25 cellular contexts compared by ENCODE assay signal in genomic region chr18:34697233-34697632, GRCh38. TPM values are rescaled to one million over a fixed set of nuclear protein-coding genes. Genes with fewer than 3 reads are reported as not detected.
DNase-seq lines count a peak whose midpoint lies in the region; ATAC-seq and TF ChIP-seq lines count a peak whose summit lies in the region.
"Had no signal": no experiment of that assay in that cellular context is flagged by ENCODE, and none has a peak within 500 bp of the region (broad histone marks: within the 10 kb centered on the region; RNA-seq: fewer than 3 reads in every experiment).

No MANE protein-coding gene starts in this region.

- H3K9ac ChIP-seq in endodermal cell (ENCODE audit: extremely low read depth, low read length, poor library complexity, severe bottlenecking) = no peak overlapping the region
- no peak overlapping the region for H3K9ac ChIP-seq in skeletal muscle satellite cell (ENCODE audit: low read depth, low read length)
- H3K9ac ChIP-seq: KMS-11 had no signal

- H3K27me3 ChIP-seq in endodermal cell (ENCODE audit: control insufficient read depth, insufficient read depth, low read length, poor library complexity, severe bottlenecking) = no peaks in the 10 kb centered on the region
- no peaks in the 10 kb centered on the region for H3K27me3 ChIP-seq in skeletal muscle satellite cell (ENCODE audit: control insufficient read depth, insufficient read depth, low read length)
- H3K27me3 ChIP-seq: left lung had no signal

- no peaks in the 10 kb centered on the region for H3K27me3 Mint-ChIP-seq in endodermal cell (ENCODE audit: insufficient read depth)
- H3K27me3 Mint-ChIP-seq in activated T-cell treated with anti-CD3 and anti-CD28 coated beads, Interleukin-2, amount 50 U/mL, for 4 hours (ENCODE audit: low read depth) = peaks cover 2% of the 10 kb centered on the region

- peaks cover 22% of the 10 kb centered on the region for H3K4me1 Mint-ChIP-seq in endodermal cell
- H3K4me1 Mint-ChIP-seq in activated T-cell treated with anti-CD3 and anti-CD28 coated beads, Interleukin-2, amount 50 U/mL, for 4 hours (ENCODE audit: low read depth) = no peaks in the 10 kb centered on the region
- H3K4me1 Mint-ChIP-seq: activated naive CD4-positive, alpha-beta T cell treated with anti-CD3 and anti-CD28 coated beads, Interleukin-2, amount 50 U/mL, for 24 hours had no signal

- WGBS in endodermal cell (ENCODE audit: insufficient coverage in 1 of 2, insufficient read length in 1 of 2), 2 experiments = 83 to 97% methylated on average over 1 of the region's 1 CpG

- H3K4me3 ChIP-seq in endodermal cell (ENCODE audit: low read length) (no peak overlapping the region), skeletal muscle satellite cell (ENCODE audit: low read length) (no peak overlapping the region)
- H3K4me3 ChIP-seq: left lung, PC-9, psoas muscle, SK-N-MC had no signal

- H3K36me3 Mint-ChIP-seq in endodermal cell (ENCODE audit: low read depth) = peaks cover 15% of the 10 kb centered on the region
- no peaks in the 10 kb centered on the region for H3K36me3 Mint-ChIP-seq in activated T-cell treated with anti-CD3 and anti-CD28 coated beads, Interleukin-2, amount 50 U/mL, for 4 hours (ENCODE audit: insufficient read depth)
- H3K36me3 Mint-ChIP-seq: activated naive CD4-positive, alpha-beta T cell treated with anti-CD3 and anti-CD28 coated beads, Interleukin-2, amount 50 U/mL, for 24 hours had no signal

- H3K4me1 ChIP-seq in endodermal cell (ENCODE audit: control insufficient read depth, insufficient read depth, low read length) (no peaks in the 10 kb centered on the region), skeletal muscle satellite cell (ENCODE audit: control insufficient read depth, insufficient read depth, low read length) (peaks cover 9% of the 10 kb centered on the region)
- H3K4me1 ChIP-seq: left lung had no signal

- H3K4me3 Mint-ChIP-seq in endodermal cell = no peak overlapping the region
- no peak overlapping the region for H3K4me3 Mint-ChIP-seq in activated T-cell treated with anti-CD3 and anti-CD28 coated beads, Interleukin-2, amount 50 U/mL, for 4 hours
- H3K4me3 Mint-ChIP-seq: activated naive CD4-positive, alpha-beta T cell treated with anti-CD3 and anti-CD28 coated beads, Interleukin-2, amount 50 U/mL, for 24 hours; neural crest cell had no signal

- ATAC-seq in activated T-cell treated with anti-CD3 and anti-CD28 coated beads, Interleukin-2, amount 50 U/mL, for 4 hours = no peak
- ATAC-seq: left lung, psoas muscle had no signal

- H3K36me3 ChIP-seq in endodermal cell (ENCODE audit: control insufficient read depth, insufficient read depth, low read length) (no peaks in the 10 kb centered on the region), skeletal muscle satellite cell (ENCODE audit: insufficient read depth, low read length) (no peaks in the 10 kb centered on the region)
- H3K36me3 ChIP-seq: left lung had no signal

- peak overlapping the region; percentile 46 for H3K27ac ChIP-seq in endodermal cell (ENCODE audit: low read depth, low read length)
- H3K27ac ChIP-seq: HL-60, KMS-11, left lung, PC-9, psoas muscle, SK-N-MC had no signal

- H3K4me2 ChIP-seq in skeletal muscle satellite cell (ENCODE audit: low read length) = peak overlapping the region; percentile 6
- H3K4me2 ChIP-seq: KMS-11, PC-9 had no signal

- TF ChIP-seq CTCF in endodermal cell (conservative IDR thresholded peaks at IDR 0.05) = no peak

- peaks cover 6% of the 10 kb centered on the region for H3K9me3 Mint-ChIP-seq in endodermal cell
- H3K9me3 Mint-ChIP-seq in activated T-cell treated with anti-CD3 and anti-CD28 coated beads, Interleukin-2, amount 50 U/mL, for 4 hours = no peaks in the 10 kb centered on the region
- H3K9me3 Mint-ChIP-seq: activated naive CD4-positive, alpha-beta T cell treated with anti-CD3 and anti-CD28 coated beads, Interleukin-2, amount 50 U/mL, for 24 hours; activated T-cell treated with anti-CD3 and anti-CD28 coated beads, Interleukin-2, amount 50 U/mL, for 72 hours had no signal

- peak; percentile 21 to 29 for DNase-seq in SHP77 (lab: John Stamatoyannopoulos, UW)
- DNase-seq in SHP77 treated with DMSO at 0.1 percent for 48 hours (lab: John Stamatoyannopoulos, UW) = no peak
- DNase-seq in NCI-H146 (lab: John Stamatoyannopoulos, UW) = peak; percentile 92
- no peak for DNase-seq in endodermal cell
- DNase-seq in activated T-cell treated with anti-CD3 and anti-CD28 coated beads, Interleukin-2, amount 50 U/mL, for 4 hours = no peak
- DNase-seq in stimulated activated CD4-positive, alpha-beta T cell treated with anti-CD3 and anti-CD28 coated beads, Interleukin-12 subunit alpha, Interleukin-12 subunit beta, amount 100 ng/mL, for 4 hours = no peak
- DNase-seq in effector CD8-positive, alpha-beta T cell (lab: John Stamatoyannopoulos, UW) = no peak
- DNase-seq: ACHN; activated CD4-positive, CD25-positive, alpha-beta regulatory T cell treated with anti-CD3 and anti-CD28 coated beads, Interleukin-2, amount 50 U/mL, for 72 hours; activated CD8-positive, alpha-beta memory T cell treated with anti-CD3 and anti-CD28 coated beads for 24 hours; foreskin melanocyte; left lung; NCI-H1092; NCI-H2107; NCI-H526; PC-9; psoas muscle; T-helper 9 cell had no signal

- H3K9me3 ChIP-seq in endodermal cell (ENCODE audit: control insufficient read depth, low read length) (peaks cover 10% of the 10 kb centered on the region), skeletal muscle satellite cell (replicated peaks; ENCODE audit: low read length) (no peaks in the 10 kb centered on the region)
- H3K9me3 ChIP-seq: left lung, psoas muscle had no signal

- H3K27ac Mint-ChIP-seq in endodermal cell = peak overlapping the region; percentile 67
- H3K27ac Mint-ChIP-seq: activated naive CD4-positive, alpha-beta T cell treated with anti-CD3 and anti-CD28 coated beads, Interleukin-2, amount 50 U/mL, for 24 hours; activated T-cell treated with anti-CD3 and anti-CD28 coated beads, Interleukin-2, amount 50 U/mL, for 72 hours had no signal

RNA-seq across cellular contexts. Expression of gene DTNA, which starts 12.9 kb away (rescaled TPM):
- total RNA-seq in endodermal cell = 10 to 100 TPM; 45.6 to 51.6 TPM
- 18.1 TPM for polyA plus RNA-seq in endodermal cell (2013, experiment 1 of 2)
- 18.8 TPM for polyA plus RNA-seq in endodermal cell (2013, experiment 2 of 2)
- total RNA-seq in skeletal muscle satellite cell (2012; rRNA removed) = 26.0 and 26.6 TPM in 2 replicates
- under 1 TPM in 2 of 3 donors, not detected in 1; 0.18 to 0.24 TPM for total RNA-seq in activated T-cell treated with anti-CD3 and anti-CD28 coated beads, Interleukin-2, amount 50 U/mL, for 4 hours
- total RNA-seq: PC-9 had no signal

Comparison
In these comparisons a context has a peak if more than half of its experiments do, and no peak if none do; other contexts are left out.
1. DNase-seq: peak in SHP77 (2 of 2) and NCI-H146 (single experiment); none in SHP77 treated with DMSO at 0.1 percent for 48 hours (single experiment), endodermal cell (single experiment), activated T-cell treated with anti-CD3 and anti-CD28 coated beads, Interleukin-2, amount 50 U/mL, for 4 hours (single experiment), stimulated activated CD4-positive, alpha-beta T cell treated with anti-CD3 and anti-CD28 coated beads, Interleukin-12 subunit alpha, Interleukin-12 subunit beta, amount 100 ng/mL, for 4 hours (single experiment) and effector CD8-positive, alpha-beta T cell (single experiment).
2. RNA of gene DTNA, which starts 12.9 kb away (total RNA-seq): 45.6 to 51.6 TPM in endodermal cell; 0.18 to 0.24 TPM in activated T-cell treated with anti-CD3 and anti-CD28 coated beads, Interleukin-2, amount 50 U/mL, for 4 hours; every median in the first group is over 10 times any median in the second.